ENCODE assay signal across 1 cellular context in the genomic region with DNA sequence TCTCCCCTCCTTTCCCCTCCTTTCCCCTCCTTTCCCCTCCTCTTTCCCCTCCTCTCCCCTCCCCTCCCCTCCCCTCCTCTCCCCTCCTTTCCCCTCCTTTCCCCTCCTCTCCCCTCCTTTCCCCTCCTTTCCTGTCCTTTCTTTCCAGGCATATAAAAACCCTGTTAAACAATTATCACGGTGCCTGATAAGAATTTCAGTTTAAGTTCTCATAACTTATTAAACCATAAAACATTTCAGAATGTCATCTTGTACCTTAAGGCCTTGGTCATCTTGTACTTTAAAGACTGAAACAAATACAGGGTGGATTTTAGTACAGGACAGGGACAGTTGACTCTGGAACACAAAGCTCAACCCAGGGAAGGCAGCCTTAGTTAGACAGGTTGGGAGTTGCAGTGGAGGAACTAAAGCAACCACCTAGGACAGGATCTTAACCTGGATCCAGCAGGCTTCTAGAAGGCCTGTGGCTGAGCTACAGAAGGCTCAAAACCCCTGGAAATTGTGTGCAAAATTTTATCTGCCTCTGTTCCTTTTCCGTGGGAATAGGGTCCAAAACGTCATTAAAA.
TF ChIP-seq lines count a peak whose summit lies in the region.

No MANE protein-coding gene starts in this region.

TF ChIP-seq in GM23338, 12 proteins besides CTCF, POLR2A, EP300 and RAD21:
- TF ChIP-seq, protein P1, sequence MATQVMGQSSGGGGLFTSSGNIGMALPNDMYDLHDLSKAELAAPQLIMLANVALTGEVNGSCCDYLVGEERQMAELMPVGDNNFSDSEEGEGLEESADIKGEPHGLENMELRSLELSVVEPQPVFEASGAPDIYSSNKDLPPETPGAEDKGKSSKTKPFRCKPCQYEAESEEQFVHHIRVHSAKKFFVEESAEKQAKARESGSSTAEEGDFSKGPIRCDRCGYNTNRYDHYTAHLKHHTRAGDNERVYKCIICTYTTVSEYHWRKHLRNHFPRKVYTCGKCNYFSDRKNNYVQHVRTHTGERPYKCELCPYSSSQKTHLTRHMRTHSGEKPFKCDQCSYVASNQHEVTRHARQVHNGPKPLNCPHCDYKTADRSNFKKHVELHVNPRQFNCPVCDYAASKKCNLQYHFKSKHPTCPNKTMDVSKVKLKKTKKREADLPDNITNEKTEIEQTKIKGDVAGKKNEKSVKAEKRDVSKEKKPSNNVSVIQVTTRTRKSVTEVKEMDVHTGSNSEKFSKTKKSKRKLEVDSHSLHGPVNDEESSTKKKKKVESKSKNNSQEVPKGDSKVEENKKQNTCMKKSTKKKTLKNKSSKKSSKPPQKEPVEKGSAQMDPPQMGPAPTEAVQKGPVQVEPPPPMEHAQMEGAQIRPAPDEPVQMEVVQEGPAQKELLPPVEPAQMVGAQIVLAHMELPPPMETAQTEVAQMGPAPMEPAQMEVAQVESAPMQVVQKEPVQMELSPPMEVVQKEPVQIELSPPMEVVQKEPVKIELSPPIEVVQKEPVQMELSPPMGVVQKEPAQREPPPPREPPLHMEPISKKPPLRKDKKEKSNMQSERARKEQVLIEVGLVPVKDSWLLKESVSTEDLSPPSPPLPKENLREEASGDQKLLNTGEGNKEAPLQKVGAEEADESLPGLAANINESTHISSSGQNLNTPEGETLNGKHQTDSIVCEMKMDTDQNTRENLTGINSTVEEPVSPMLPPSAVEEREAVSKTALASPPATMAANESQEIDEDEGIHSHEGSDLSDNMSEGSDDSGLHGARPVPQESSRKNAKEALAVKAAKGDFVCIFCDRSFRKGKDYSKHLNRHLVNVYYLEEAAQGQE (IDR thresholded peaks at IDR 0.05; ENCODE audit: unreplicated experiment): no peak
- TF ChIP-seq JUNB (IDR thresholded peaks at IDR 0.05; ENCODE audit: unreplicated experiment) (no peak), NANOG (IDR thresholded peaks at IDR 0.05; ENCODE audit: borderline replicate concordance) (no peak), ZNF114 (CRISPR knock-in tag; IDR thresholded peaks at IDR 0.05) (no peak), STAT1 (IDR thresholded peaks at IDR 0.05; ENCODE audit: unreplicated experiment) (no peak), EZH2 (IDR thresholded peaks at IDR 0.05; ENCODE audit: low read depth, unreplicated experiment) (no peak), CREB1 (CRISPR knock-in tag; IDR thresholded peaks at IDR 0.05; ENCODE audit: low read depth) (no peak), EZH2phosphoT487 (IDR thresholded peaks at IDR 0.05; ENCODE audit: unreplicated experiment) (no peak), POLR2AphosphoS5 (IDR thresholded peaks at IDR 0.05; ENCODE audit: low read depth) (no peak), ZNF331 (CRISPR knock-in tag; IDR thresholded peaks at IDR 0.05; ENCODE audit: low read depth) (no peak)
- TF ChIP-seq, protein P2, sequence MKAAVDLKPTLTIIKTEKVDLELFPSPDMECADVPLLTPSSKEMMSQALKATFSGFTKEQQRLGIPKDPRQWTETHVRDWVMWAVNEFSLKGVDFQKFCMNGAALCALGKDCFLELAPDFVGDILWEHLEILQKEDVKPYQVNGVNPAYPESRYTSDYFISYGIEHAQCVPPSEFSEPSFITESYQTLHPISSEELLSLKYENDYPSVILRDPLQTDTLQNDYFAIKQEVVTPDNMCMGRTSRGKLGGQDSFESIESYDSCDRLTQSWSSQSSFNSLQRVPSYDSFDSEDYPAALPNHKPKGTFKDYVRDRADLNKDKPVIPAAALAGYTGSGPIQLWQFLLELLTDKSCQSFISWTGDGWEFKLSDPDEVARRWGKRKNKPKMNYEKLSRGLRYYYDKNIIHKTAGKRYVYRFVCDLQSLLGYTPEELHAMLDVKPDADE (IDR thresholded peaks at IDR 0.05): no peak
- TF ChIP-seq, protein P3, sequence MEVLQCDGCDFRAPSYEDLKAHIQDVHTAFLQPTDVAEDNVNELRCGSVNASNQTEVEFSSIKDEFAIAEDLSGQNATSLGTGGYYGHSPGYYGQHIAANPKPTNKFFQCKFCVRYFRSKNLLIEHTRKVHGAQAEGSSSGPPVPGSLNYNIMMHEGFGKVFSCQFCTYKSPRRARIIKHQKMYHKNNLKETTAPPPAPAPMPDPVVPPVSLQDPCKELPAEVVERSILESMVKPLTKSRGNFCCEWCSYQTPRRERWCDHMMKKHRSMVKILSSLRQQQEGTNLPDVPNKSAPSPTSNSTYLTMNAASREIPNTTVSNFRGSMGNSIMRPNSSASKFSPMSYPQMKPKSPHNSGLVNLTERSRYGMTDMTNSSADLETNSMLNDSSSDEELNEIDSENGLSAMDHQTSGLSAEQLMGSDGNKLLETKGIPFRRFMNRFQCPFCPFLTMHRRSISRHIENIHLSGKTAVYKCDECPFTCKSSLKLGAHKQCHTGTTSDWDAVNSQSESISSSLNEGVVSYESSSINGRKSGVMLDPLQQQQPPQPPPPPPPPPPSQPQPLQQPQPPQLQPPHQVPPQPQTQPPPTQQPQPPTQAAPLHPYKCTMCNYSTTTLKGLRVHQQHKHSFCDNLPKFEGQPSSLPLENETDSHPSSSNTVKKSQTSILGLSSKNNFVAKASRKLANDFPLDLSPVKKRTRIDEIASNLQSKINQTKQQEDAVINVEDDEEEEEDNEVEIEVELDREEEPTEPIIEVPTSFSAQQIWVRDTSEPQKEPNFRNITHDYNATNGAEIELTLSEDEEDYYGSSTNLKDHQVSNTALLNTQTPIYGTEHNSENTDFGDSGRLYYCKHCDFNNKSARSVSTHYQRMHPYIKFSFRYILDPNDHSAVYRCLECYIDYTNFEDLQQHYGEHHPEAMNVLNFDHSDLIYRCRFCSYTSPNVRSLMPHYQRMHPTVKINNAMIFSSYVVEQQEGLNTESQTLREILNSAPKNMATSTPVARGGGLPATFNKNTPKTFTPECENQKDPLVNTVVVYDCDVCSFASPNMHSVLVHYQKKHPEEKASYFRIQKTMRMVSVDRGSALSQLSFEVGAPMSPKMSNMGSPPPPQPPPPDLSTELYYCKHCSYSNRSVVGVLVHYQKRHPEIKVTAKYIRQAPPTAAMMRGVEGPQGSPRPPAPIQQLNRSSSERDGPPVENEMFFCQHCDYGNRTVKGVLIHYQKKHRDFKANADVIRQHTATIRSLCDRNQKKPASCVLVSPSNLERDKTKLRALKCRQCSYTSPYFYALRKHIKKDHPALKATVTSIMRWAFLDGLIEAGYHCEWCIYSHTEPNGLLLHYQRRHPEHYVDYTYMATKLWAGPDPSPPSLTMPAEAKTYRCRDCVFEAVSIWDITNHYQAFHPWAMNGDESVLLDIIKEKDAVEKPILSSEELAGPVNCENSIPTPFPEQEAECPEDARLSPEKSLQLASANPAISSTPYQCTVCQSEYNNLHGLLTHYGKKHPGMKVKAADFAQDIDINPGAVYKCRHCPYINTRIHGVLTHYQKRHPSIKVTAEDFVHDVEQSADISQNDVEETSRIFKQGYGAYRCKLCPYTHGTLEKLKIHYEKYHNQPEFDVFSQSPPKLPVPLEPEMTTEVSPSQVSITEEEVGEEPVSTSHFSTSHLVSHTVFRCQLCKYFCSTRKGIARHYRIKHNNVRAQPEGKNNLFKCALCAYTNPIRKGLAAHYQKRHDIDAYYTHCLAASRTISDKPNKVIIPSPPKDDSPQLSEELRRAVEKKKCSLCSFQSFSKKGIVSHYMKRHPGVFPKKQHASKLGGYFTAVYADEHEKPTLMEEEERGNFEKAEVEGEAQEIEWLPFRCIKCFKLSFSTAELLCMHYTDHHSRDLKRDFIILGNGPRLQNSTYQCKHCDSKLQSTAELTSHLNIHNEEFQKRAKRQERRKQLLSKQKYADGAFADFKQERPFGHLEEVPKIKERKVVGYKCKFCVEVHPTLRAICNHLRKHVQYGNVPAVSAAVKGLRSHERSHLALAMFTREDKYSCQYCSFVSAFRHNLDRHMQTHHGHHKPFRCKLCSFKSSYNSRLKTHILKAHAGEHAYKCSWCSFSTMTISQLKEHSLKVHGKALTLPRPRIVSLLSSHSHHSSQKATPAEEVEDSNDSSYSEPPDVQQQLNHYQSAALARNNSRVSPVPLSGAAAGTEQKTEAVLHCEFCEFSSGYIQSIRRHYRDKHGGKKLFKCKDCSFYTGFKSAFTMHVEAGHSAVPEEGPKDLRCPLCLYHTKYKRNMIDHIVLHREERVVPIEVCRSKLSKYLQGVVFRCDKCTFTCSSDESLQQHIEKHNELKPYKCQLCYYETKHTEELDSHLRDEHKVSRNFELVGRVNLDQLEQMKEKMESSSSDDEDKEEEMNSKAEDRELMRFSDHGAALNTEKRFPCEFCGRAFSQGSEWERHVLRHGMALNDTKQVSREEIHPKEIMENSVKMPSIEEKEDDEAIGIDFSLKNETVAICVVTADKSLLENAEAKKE (CRISPR knock-in tag; IDR thresholded peaks at IDR 0.05): no peak
